ENCODE assay signal across 16 cellular contexts in genomic region chr3:141242035-141242721, GRCh38. TPM values are rescaled to one million over a fixed set of nuclear protein-coding genes. Genes with fewer than 3 reads are reported as not detected.
DNase-seq lines count a peak whose midpoint lies in the region; ATAC-seq, FAIRE-seq and TF ChIP-seq lines count a peak whose summit lies in the region.
"Had no signal": no experiment of that assay in that cellular context is flagged by ENCODE, and none has a peak within 500 bp of the region (broad histone marks: within the 10 kb centered on the region; RNA-seq: fewer than 3 reads in every experiment).

No MANE protein-coding gene starts in this region.

- intact Hi-C loops in kidney (cut with DNase I): no loop called here
- intact Hi-C loops in uterus (cut with DNase I; ENCODE audit: low total_unique reads): no loop called here

- no peak for TF ChIP-seq POLR2A in uterus (IDR thresholded peaks at IDR 0.05)

- no peak for TF ChIP-seq CTCF in kidney (IDR thresholded peaks at IDR 0.05; ENCODE audit: borderline replicate concordance, extremely low read depth, insufficient read depth)
- TF ChIP-seq CTCF in uterus (IDR thresholded peaks at IDR 0.05): no peak

- no peak overlapping the region for H3K4me3 Mint-ChIP-seq in activated T-cell treated with anti-CD3 and anti-CD28 coated beads, Interleukin-2, amount 50 U/mL, for 24 hours
- no peak overlapping the region for H3K4me3 Mint-ChIP-seq in activated naive CD8-positive, alpha-beta T cell treated with anti-CD3 and anti-CD28 coated beads for 36 hours
- H3K4me3 Mint-ChIP-seq: effector memory CD8-positive, alpha-beta T cell; H9 had no signal

- H3K27ac ChIP-seq in kidney (ENCODE audit: low read depth in 2 of 2, low read length in 2 of 2): peak overlapping the region; percentile 38 to 69
- H3K27ac ChIP-seq in uterus: peak overlapping the region; percentile 4 to 37

- H3K36me3 ChIP-seq in kidney (ENCODE audit: control insufficient read depth in 1 of 2, insufficient read depth in 2 of 2, low read length in 2 of 2) (no peaks in the 10 kb centered on the region), uterus (no peaks in the 10 kb centered on the region)

- no peaks in the 10 kb centered on the region for H3K9me3 ChIP-seq in kidney (ENCODE audit: control insufficient read depth in 1 of 2, low read length in 2 of 2)
- H3K9me3 ChIP-seq in uterus: no peaks in the 10 kb centered on the region

- H3K4me3 ChIP-seq in kidney (ENCODE audit: low read length in 2 of 2) (no peak overlapping the region), uterus (no peak overlapping the region)

- H3K27me3 Mint-ChIP-seq in activated T-cell treated with anti-CD3 and anti-CD28 coated beads, Interleukin-2, amount 50 U/mL, for 24 hours: no peaks in the 10 kb centered on the region
- H3K27me3 Mint-ChIP-seq in activated naive CD8-positive, alpha-beta T cell treated with anti-CD3 and anti-CD28 coated beads for 36 hours: no peaks in the 10 kb centered on the region
- H3K27me3 Mint-ChIP-seq: effector memory CD8-positive, alpha-beta T cell had no signal

- no peak for DNase-seq in activated T-cell treated with anti-CD3 and anti-CD28 coated beads, Interleukin-2, amount 50 U/mL, for 24 hours
- DNase-seq in activated T-cell treated with anti-CD3 and anti-CD28 coated beads, Interleukin-2, amount 50 U/mL, for 1 hour: no peak
- DNase-seq in activated naive CD8-positive, alpha-beta T cell treated with anti-CD3 and anti-CD28 coated beads for 36 hours: no peak
- DNase-seq in kidney (no peak), uterus (no peak), activated gamma-delta T cell (lab: John Stamatoyannopoulos, UW) (no peak), activated gamma-delta T cell treated with Interleukin-2 at 50 U/mL for 16 hours (no peak)
- DNase-seq: activated CD4-positive, alpha-beta T cell treated with anti-CD3 and anti-CD28 coated beads for 4 hours; effector memory CD8-positive, alpha-beta T cell; glutamatergic neuron; H9; NCI-H146; NCI-H524; retina; stimulated activated CD4-positive, alpha-beta T cell treated with anti-CD3 and anti-CD28 coated beads, Interleukin-2, amount 100 ng/mL, for 48 hours had no signal

- ATAC-seq in GM21526 (IDR thresholded peaks at IDR 0.05; ENCODE audit: low FRiP score, unreplicated experiment): no peak

- no peaks in the 10 kb centered on the region for H3K9me3 Mint-ChIP-seq in activated T-cell treated with anti-CD3 and anti-CD28 coated beads, Interleukin-2, amount 50 U/mL, for 24 hours
- H3K9me3 Mint-ChIP-seq in activated naive CD8-positive, alpha-beta T cell treated with anti-CD3 and anti-CD28 coated beads for 36 hours: peaks cover 2% of the 10 kb centered on the region
- H3K9me3 Mint-ChIP-seq: effector memory CD8-positive, alpha-beta T cell; H9 had no signal

- no peaks in the 10 kb centered on the region for H3K27me3 ChIP-seq in uterus

- H3K27ac Mint-ChIP-seq in activated T-cell treated with anti-CD3 and anti-CD28 coated beads, Interleukin-2, amount 50 U/mL, for 24 hours: peak overlapping the region; percentile 85
- peak overlapping the region; percentile 85 for H3K27ac Mint-ChIP-seq in activated naive CD8-positive, alpha-beta T cell treated with anti-CD3 and anti-CD28 coated beads for 36 hours
- H3K27ac Mint-ChIP-seq: H9 had no signal

- no peak for FAIRE-seq in kidney (lab: Jason Lieb, UNC)

- H3K4me1 ChIP-seq in kidney (ENCODE audit: control insufficient read depth in 1 of 2, insufficient read depth in 1 of 2, low read depth in 1 of 2, low read length in 2 of 2) (peaks cover 18 to 39% of the 10 kb centered on the region in 2 donors), uterus (no peaks in the 10 kb centered on the region)

- H3K4me1 Mint-ChIP-seq in activated T-cell treated with anti-CD3 and anti-CD28 coated beads, Interleukin-2, amount 50 U/mL, for 24 hours (ENCODE audit: low read depth): peaks cover 64% of the 10 kb centered on the region
- peaks cover 58% of the 10 kb centered on the region for H3K4me1 Mint-ChIP-seq in activated naive CD8-positive, alpha-beta T cell treated with anti-CD3 and anti-CD28 coated beads for 36 hours

- peaks cover 13% of the 10 kb centered on the region for H3K36me3 Mint-ChIP-seq in activated T-cell treated with anti-CD3 and anti-CD28 coated beads, Interleukin-2, amount 50 U/mL, for 24 hours (ENCODE audit: low read depth)
- peaks cover 32% of the 10 kb centered on the region for H3K36me3 Mint-ChIP-seq in activated naive CD8-positive, alpha-beta T cell treated with anti-CD3 and anti-CD28 coated beads for 36 hours

- no peak overlapping the region for H3K9ac ChIP-seq in kidney (ENCODE audit: low read length in 2 of 2)

RNA-seq across cellular contexts. Expression of gene PXYLP1, which starts 10.6 kb away (rescaled TPM):
- total RNA-seq in activated naive CD8-positive, alpha-beta T cell treated with anti-CD3 and anti-CD28 coated beads for 36 hours: 10 to 100 TPM in 1 of 2 experiments, 1 to 10 TPM in 1; 9.9 to 10.5 TPM
- total RNA-seq in kidney (11.9 TPM), uterus (10 to 100 TPM; 18.5 to 29.7 (median 26.4) TPM)
- polyA plus RNA-seq in kidney (ENCODE audit: insufficient read depth, low read depth, low replicate concordance): 5.4 TPM
